26 cellular contexts compared by ENCODE assay signal in genomic region chr5:23072179-23072578, GRCh38.
DNase-seq lines count a peak whose midpoint lies in the region; ATAC-seq and TF ChIP-seq lines count a peak whose summit lies in the region.
"Had no signal": no experiment of that assay in that cellular context is flagged by ENCODE, and none has a peak within 500 bp of the region (broad histone marks: within the 10 kb centered on the region; RNA-seq: fewer than 3 reads in every experiment).

No MANE protein-coding gene starts in this region.

- ATAC-seq in GM18520 (IDR thresholded peaks at IDR 0.05; ENCODE audit: unreplicated experiment): peak; percentile 58
- ATAC-seq in HG02588 (IDR thresholded peaks at IDR 0.05; ENCODE audit: unreplicated experiment): peak; percentile 67
- peak; percentile 68 to 86 for ATAC-seq in stimulated activated naive B cell treated with anti-CD40 and anti-IgM and Interleukin-4, amounts not matched to agents 10 μg/mL and 1 μg/mL and 100 μg/mL, for 72 hours (replicated peaks)
- no peak for ATAC-seq in GM21447 (IDR thresholded peaks at IDR 0.05; ENCODE audit: unreplicated experiment)
- ATAC-seq: CD8-positive, alpha-beta T cell; K562; naive thymus-derived CD8-positive, alpha-beta T cell; PC-3 had no signal

- H3K4me3 Mint-ChIP-seq in stimulated activated naive B cell treated with anti-CD40 and anti-IgM and Interleukin-4, amounts not matched to agents 10 μg/mL and 1 μg/mL and 100 μg/mL, for 72 hours: no peak overlapping the region
- H3K4me3 Mint-ChIP-seq: activated CD4-positive, alpha-beta T cell treated with anti-CD3 and anti-CD28 coated beads, Interleukin-2, amount 10 ng/mL, durations not matched to agents 7 days and 5 days; activated naive CD8-positive, alpha-beta T cell treated with anti-CD3 and anti-CD28 coated beads, Interleukin-2, amount 10 ng/mL, durations not matched to agents 7 days and 5 days; CD8-positive, alpha-beta T cell; naive thymus-derived CD8-positive, alpha-beta T cell had no signal

- DNase-seq in Karpas-422: peak; percentile 92
- no peak for DNase-seq in stimulated activated naive B cell treated with anti-CD40 and anti-IgM and Interleukin-4, amounts not matched to agents 10 μg/mL and 1 μg/mL and 100 μg/mL, for 72 hours
- no peak for DNase-seq in colonic mucosa
- no peak for DNase-seq in RKO (ENCODE audit: low spot score)
- DNase-seq: activated CD4-positive, alpha-beta T cell treated with anti-CD3 and anti-CD28 coated beads, Interleukin-2, amount 10 ng/mL, durations not matched to agents 7 days and 5 days; activated naive CD8-positive, alpha-beta T cell treated with anti-CD3 and anti-CD28 coated beads, Interleukin-2, amount 10 ng/mL, durations not matched to agents 7 days and 5 days; CD8-positive, alpha-beta T cell; cerebellar nuclear complex; DMS53; GDM1; head of caudate nucleus; naive thymus-derived CD8-positive, alpha-beta T cell; NCI-H187; NCI-H2227 treated with DMSO at 0.1 percent for 48 hours; NCI-H774; PC-3; retina; SHP77; stimulated activated naive CD4-positive, alpha-beta T cell treated with Interleukin-2 at 50 U/mL for 16 hours had no signal

- TF ChIP-seq CTCF in colonic mucosa (IDR thresholded peaks at IDR 0.05): no peak

- no peaks in the 10 kb centered on the region for H3K27me3 ChIP-seq in Karpas-422 (ENCODE audit: low read length)
- no peaks in the 10 kb centered on the region for H3K27me3 ChIP-seq in colonic mucosa

- H3K9me2 ChIP-seq in Karpas-422 (replicated peaks; ENCODE audit: insufficient read depth, low read length): no peaks in the 10 kb centered on the region

- no peaks in the 10 kb centered on the region for H3K9me3 ChIP-seq in Karpas-422 (ENCODE audit: low read length)
- no peaks in the 10 kb centered on the region for H3K9me3 ChIP-seq in colonic mucosa

- peaks cover 0 to 2% of the 10 kb centered on the region in 2 donors for H3K9me3 Mint-ChIP-seq in stimulated activated naive B cell treated with anti-CD40 and anti-IgM and Interleukin-4, amounts not matched to agents 10 μg/mL and 1 μg/mL and 100 μg/mL, for 72 hours
- H3K9me3 Mint-ChIP-seq: activated CD4-positive, alpha-beta T cell treated with anti-CD3 and anti-CD28 coated beads, Interleukin-2, amount 10 ng/mL, durations not matched to agents 7 days and 5 days; activated naive CD8-positive, alpha-beta T cell treated with anti-CD3 and anti-CD28 coated beads, Interleukin-2, amount 10 ng/mL, durations not matched to agents 7 days and 5 days had no signal

- H3K27me3 Mint-ChIP-seq in stimulated activated naive B cell treated with anti-CD40 and anti-IgM and Interleukin-4, amounts not matched to agents 10 μg/mL and 1 μg/mL and 100 μg/mL, for 72 hours: no peaks in the 10 kb centered on the region
- H3K27me3 Mint-ChIP-seq: activated CD4-positive, alpha-beta T cell treated with anti-CD3 and anti-CD28 coated beads, Interleukin-2, amount 10 ng/mL, durations not matched to agents 7 days and 5 days; naive thymus-derived CD8-positive, alpha-beta T cell had no signal

- intact Hi-C loops in colonic mucosa (cut with DNase I): no loop called here

- H3K9ac ChIP-seq in Karpas-422 (ENCODE audit: low read length) (peak overlapping the region; percentile 66), colonic mucosa (ENCODE audit: low read depth in 2 of 2, low read length in 2 of 2) (no peak overlapping the region)

- peak overlapping the region; percentile 75 for H3K4me2 ChIP-seq in Karpas-422 (ENCODE audit: low read depth, low read length, poor library complexity, severe bottlenecking)
- H3K4me2 ChIP-seq: smooth muscle cell had no signal

- H3K4me1 ChIP-seq in Karpas-422 (ENCODE audit: low read length) (peaks cover 68% of the 10 kb centered on the region), colonic mucosa (no peaks in the 10 kb centered on the region)

- no peaks in the 10 kb centered on the region for H3K36me3 Mint-ChIP-seq in stimulated activated naive B cell treated with anti-CD40 and anti-IgM and Interleukin-4, amounts not matched to agents 10 μg/mL and 1 μg/mL and 100 μg/mL, for 72 hours
- H3K36me3 Mint-ChIP-seq: activated naive CD8-positive, alpha-beta T cell treated with anti-CD3 and anti-CD28 coated beads, Interleukin-2, amount 10 ng/mL, durations not matched to agents 7 days and 5 days; CD8-positive, alpha-beta T cell; naive thymus-derived CD8-positive, alpha-beta T cell had no signal

- H3K27ac ChIP-seq in Karpas-422 (ENCODE audit: low read length) (peak overlapping the region; percentile 99), colonic mucosa (no peak overlapping the region)
- H3K27ac ChIP-seq: epithelial cell of prostate had no signal

- peak overlapping the region; percentile 27; the same call in 1 of the 2 replicates for H2AFZ ChIP-seq in Karpas-422 (ENCODE audit: low read length)

- no peaks in the 10 kb centered on the region for H3K36me3 ChIP-seq in Karpas-422 (ENCODE audit: insufficient read depth, low read length)
- no peaks in the 10 kb centered on the region for H3K36me3 ChIP-seq in colonic mucosa

- no peaks in the 10 kb centered on the region for H4K20me1 ChIP-seq in Karpas-422 (ENCODE audit: insufficient read depth, low read depth, low read length)

- H3K4me3 ChIP-seq in Karpas-422 (ENCODE audit: low read length): peak overlapping the region; percentile 37
- H3K4me3 ChIP-seq in colonic mucosa: no peak overlapping the region
- H3K4me3 ChIP-seq: K562, smooth muscle cell had no signal

- H3K4me1 Mint-ChIP-seq in stimulated activated naive B cell treated with anti-CD40 and anti-IgM and Interleukin-4, amounts not matched to agents 10 μg/mL and 1 μg/mL and 100 μg/mL, for 72 hours: peaks cover 7 to 8% of the 10 kb centered on the region in 2 donors
- H3K4me1 Mint-ChIP-seq: activated CD4-positive, alpha-beta T cell treated with anti-CD3 and anti-CD28 coated beads, Interleukin-2, amount 10 ng/mL, durations not matched to agents 7 days and 5 days; activated naive CD8-positive, alpha-beta T cell treated with anti-CD3 and anti-CD28 coated beads, Interleukin-2, amount 10 ng/mL, durations not matched to agents 7 days and 5 days; naive thymus-derived CD8-positive, alpha-beta T cell had no signal

- no peaks in the 10 kb centered on the region for H3K79me2 ChIP-seq in Karpas-422 (ENCODE audit: low read length)

- H3K27ac Mint-ChIP-seq in stimulated activated naive B cell treated with anti-CD40 and anti-IgM and Interleukin-4, amounts not matched to agents 10 μg/mL and 1 μg/mL and 100 μg/mL, for 72 hours: no peak overlapping the region
- H3K27ac Mint-ChIP-seq: activated CD4-positive, alpha-beta T cell treated with anti-CD3 and anti-CD28 coated beads, Interleukin-2, amount 10 ng/mL, durations not matched to agents 7 days and 5 days; activated naive CD8-positive, alpha-beta T cell treated with anti-CD3 and anti-CD28 coated beads, Interleukin-2, amount 10 ng/mL, durations not matched to agents 7 days and 5 days; activated T-helper 2 cell treated with anti-CD3 and anti-CD28 coated beads, Interferon-gamma antibody, Interleukin-2, Interleukin-4, amounts not matched to agents 10 μg/mL and 5 μg/mL and 100 μg/mL, durations not matched to agents 14 hours and 24 hours and 36 hours; CD8-positive, alpha-beta T cell; naive thymus-derived CD8-positive, alpha-beta T cell had no signal
